11 cellular contexts compared by ENCODE assay signal in genomic region chr9:135288941-135289534, GRCh38.
"Had no signal": no experiment of that assay in that cellular context is flagged by ENCODE, and none has a peak within 500 bp of the region (broad histone marks: within the 10 kb centered on the region; RNA-seq: fewer than 3 reads in every experiment).

No MANE protein-coding gene starts in this region.

- H3K4me1 ChIP-seq: ascending aorta, thyroid gland, vagina had no signal

- H3K27ac Mint-ChIP-seq: stimulated activated naive B cell treated with anti-CD40 and anti-IgM and Interleukin-4, amounts not matched to agents 10 μg/mL and 1 μg/mL and 100 μg/mL, for 72 hours had no signal

- H3K9ac ChIP-seq: parathyroid adenoma had no signal

- H3K36me3 ChIP-seq: ascending aorta, thyroid gland, vagina had no signal

- H3K4me3 Mint-ChIP-seq: stimulated activated naive B cell treated with anti-CD40 and anti-IgM and Interleukin-4, amounts not matched to agents 10 μg/mL and 1 μg/mL and 100 μg/mL, for 72 hours had no signal

- ATAC-seq: stimulated activated naive B cell treated with anti-CD40 and anti-IgM and Interleukin-4, amounts not matched to agents 10 μg/mL and 1 μg/mL and 100 μg/mL, for 72 hours had no signal

- H3K27me3 ChIP-seq: ascending aorta, thyroid gland, vagina had no signal

- H3K4me3 ChIP-seq: ascending aorta, thyroid gland, vagina had no signal

- H3K36me3 Mint-ChIP-seq: stimulated activated naive B cell treated with anti-CD40 and anti-IgM and Interleukin-4, amounts not matched to agents 10 μg/mL and 1 μg/mL and 100 μg/mL, for 72 hours had no signal

- H3K9me3 ChIP-seq: ascending aorta, thyroid gland, vagina had no signal

- DNase-seq: activated CD4-positive, CD25-positive, alpha-beta regulatory T cell treated with anti-CD3 and anti-CD28 coated beads, Interleukin-2, amount 50 U/mL, for 72 hours; activated naive CD4-positive, alpha-beta T cell treated with Interleukin-2 at 50 U/mL for 16 hours; activated T-cell treated with anti-CD3 and anti-CD28 coated beads for 4 hours; midbrain; stimulated activated CD4-positive, alpha-beta T cell treated with anti-CD3 and anti-CD28 coated beads, Interleukin-15, amount 100 ng/mL, for 24 hours; stimulated activated CD4-positive, alpha-beta T cell treated with anti-CD3 and anti-CD28 coated beads, Interleukin-4, amount 100 ng/mL, for 1 hour; stimulated activated naive B cell treated with anti-CD40 and anti-IgM and Interleukin-4, amounts not matched to agents 10 μg/mL and 1 μg/mL and 100 μg/mL, for 72 hours; thyroid gland had no signal

- H3K4me1 Mint-ChIP-seq: stimulated activated naive B cell treated with anti-CD40 and anti-IgM and Interleukin-4, amounts not matched to agents 10 μg/mL and 1 μg/mL and 100 μg/mL, for 72 hours had no signal

- H3K27ac ChIP-seq: ascending aorta, parathyroid adenoma, thyroid gland, vagina had no signal
